In the genomic region with DNA sequence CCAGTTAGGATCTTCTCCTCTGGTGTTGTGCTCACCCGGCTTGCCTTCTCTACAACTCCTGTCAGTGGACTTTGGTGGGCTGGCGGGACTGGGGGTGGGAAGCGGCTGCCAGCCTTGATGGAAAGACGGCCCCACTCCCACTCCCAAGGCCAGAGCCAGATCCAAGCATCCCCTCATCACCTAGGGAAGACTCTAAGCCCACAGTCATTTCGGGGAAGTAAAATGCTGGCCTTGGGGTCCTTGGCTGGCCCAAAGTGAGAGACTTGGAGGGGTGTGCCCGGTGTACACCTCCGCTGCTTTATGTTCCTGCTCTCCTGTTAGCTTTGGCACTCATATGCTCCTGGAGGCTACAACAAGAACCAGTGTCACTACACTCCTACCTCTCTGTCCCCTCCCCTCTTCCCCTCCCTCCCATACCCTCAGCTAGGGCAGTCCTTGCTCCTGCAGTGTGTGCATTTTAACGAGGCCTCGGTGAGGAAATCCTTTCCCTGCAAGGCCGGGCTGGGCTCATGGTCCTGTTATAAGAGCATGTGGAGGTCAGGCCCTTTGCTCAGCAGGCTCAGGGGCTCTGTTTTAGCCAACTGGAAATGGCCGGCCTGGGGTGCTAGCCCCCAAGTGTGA, we compare ENCODE assay signal across 10 cellular contexts. TPM values are rescaled to one million over a fixed set of nuclear protein-coding genes. Genes with fewer than 3 reads are reported as not detected.
DNase-seq lines count a peak whose midpoint lies in the region; ATAC-seq and TF ChIP-seq lines count a peak whose summit lies in the region.
"Had no signal": no experiment of that assay in that cellular context is flagged by ENCODE, and none has a peak within 500 bp of the region (broad histone marks: within the 10 kb centered on the region; RNA-seq: fewer than 3 reads in every experiment).

No MANE protein-coding gene starts in this region.

- no peak for ATAC-seq in GM21526 (IDR thresholded peaks at IDR 0.05; ENCODE audit: low FRiP score, unreplicated experiment)
- ATAC-seq in GM21447 (IDR thresholded peaks at IDR 0.05; ENCODE audit: unreplicated experiment), result no peak
- ATAC-seq in GM21390 (IDR thresholded peaks at IDR 0.05; ENCODE audit: unreplicated experiment), result no peak
- ATAC-seq: esophagus mucosa; stimulated activated naive CD8-positive, alpha-beta T cell treated with anti-CD3 and anti-CD28 coated beads, Interleukin-15, Interleukin-2, amounts not matched to agents 100 U/mL and 50 U/mL, for 24 hours had no signal

- H3K27me3 Mint-ChIP-seq in endodermal cell (ENCODE audit: insufficient read depth), result peaks cover 97% of the 10 kb centered on the region

- TF ChIP-seq CTCF in endodermal cell (conservative IDR thresholded peaks at IDR 0.05) (no peak), sigmoid colon (IDR thresholded peaks at IDR 0.05) (no peak)

- H3K4me1 ChIP-seq in endodermal cell (ENCODE audit: control insufficient read depth, insufficient read depth, low read length) (peaks cover 2% of the 10 kb centered on the region), sigmoid colon (peaks cover 0 to 34% (median 18%) of the 10 kb centered on the region in 4 donors)

- 0 out of 2 replicates have a peak overlapping the region, but pooled peaks have one; percentile 20 for H3K4me3 ChIP-seq in MG63
- H3K4me3 ChIP-seq in endodermal cell (ENCODE audit: low read length), result no peak overlapping the region
- H3K4me3 ChIP-seq in sigmoid colon, result peak overlapping the region; percentile 48 to 85 (median 82)

- H3K27ac ChIP-seq in endodermal cell (ENCODE audit: low read depth, low read length) (no peak overlapping the region), sigmoid colon (peak overlapping the region in 3 of 4 donors; percentile 97 to 98 (median 98))

- H3K4me3 Mint-ChIP-seq in endodermal cell, result no peak overlapping the region

- no peak overlapping the region for H3K9ac ChIP-seq in endodermal cell (ENCODE audit: extremely low read depth, low read length, poor library complexity, severe bottlenecking)

- in situ Hi-C loops in G401 (cut with HindIII; ENCODE audit: low sequenced_read_pairs), result no loop called here

- peak; percentile 44 for DNase-seq in G401 (ENCODE audit: low spot score)
- peak; percentile 59 for DNase-seq in MG63
- peak; percentile 72 for DNase-seq in endodermal cell
- DNase-seq in sigmoid colon, result peak; percentile 87
- DNase-seq: stimulated activated naive CD8-positive, alpha-beta T cell treated with anti-CD3 and anti-CD28 coated beads, Interleukin-15, Interleukin-2, amounts not matched to agents 100 U/mL and 50 U/mL, for 24 hours had no signal

- peaks cover 10% of the 10 kb centered on the region for H3K4me1 Mint-ChIP-seq in endodermal cell

- H3K9me3 ChIP-seq in MG63 (no peaks in the 10 kb centered on the region), endodermal cell (ENCODE audit: control insufficient read depth, low read length) (peaks cover 11% of the 10 kb centered on the region), sigmoid colon (no peaks in the 10 kb centered on the region)

- no peak overlapping the region for H3K27ac Mint-ChIP-seq in endodermal cell

- intact Hi-C loops in sigmoid colon (cut with DNase I), result no loop called here

- 21 to 34% methylated on average over 7 to 11 of the region's 11 CpGs for WGBS in endodermal cell (ENCODE audit: insufficient coverage in 1 of 2, insufficient read length in 1 of 2), 2 experiments
- 9 to 59% methylated on average over 11 of the region's 11 CpGs for WGBS in sigmoid colon, 2 donors

- peaks cover 6% of the 10 kb centered on the region for H3K9me3 Mint-ChIP-seq in endodermal cell

- TF ChIP-seq POLR2A in sigmoid colon (IDR thresholded peaks at IDR 0.05), result peak; percentile 55 to 77

- H3K27me3 ChIP-seq in MG63 (no peaks in the 10 kb centered on the region), endodermal cell (ENCODE audit: control insufficient read depth, insufficient read depth, low read length, poor library complexity, severe bottlenecking) (peaks cover 100% of the 10 kb centered on the region), sigmoid colon (no peaks in the 10 kb centered on the region)

- no peaks in the 10 kb centered on the region for H3K36me3 Mint-ChIP-seq in endodermal cell (ENCODE audit: low read depth)

- H3K36me3 ChIP-seq in MG63 (peaks cover 25% of the 10 kb centered on the region), endodermal cell (ENCODE audit: control insufficient read depth, insufficient read depth, low read length) (no peaks in the 10 kb centered on the region), sigmoid colon (no peaks in the 10 kb centered on the region)

- no peak for TF ChIP-seq EP300 in sigmoid colon (IDR thresholded peaks at IDR 0.05)

RNA-seq across cellular contexts. Expression of a gene that starts 1.0 kb away (rescaled TPM):
- 10.3 and 23.0 TPM in 2 replicates for total RNA-seq in G401 (2014; rRNA removed; shearing (Covaris generic))
- total RNA-seq in MG63 (2014; rRNA removed; shearing (Covaris generic); ENCODE audit: low replicate concordance), result 18.0 and 26.7 TPM in 2 replicates
- not detected for total RNA-seq in endodermal cell
- polyA plus RNA-seq in endodermal cell (2013, experiment 1 of 2), result 12.7 TPM
- polyA plus RNA-seq in endodermal cell (2013, experiment 2 of 2), result 8.0 TPM
- total RNA-seq in sigmoid colon, result 10 to 100 TPM; 55.1 to 64.0 (median 59.5) TPM
- 10 to 100 TPM; 22.2 to 25.0 (median 22.8) TPM for polyA plus RNA-seq in sigmoid colon
- total RNA-seq: OCI-LY7 had no signal

RNA-seq across cellular contexts. Expression of a gene that starts 9.8 kb away (rescaled TPM):
- total RNA-seq in G401 (2014; rRNA removed; shearing (Covaris generic)), result 66.5 and 71.2 TPM in 2 replicates
- total RNA-seq in MG63 (2014; rRNA removed; shearing (Covaris generic); ENCODE audit: low replicate concordance), result 25.4 and 29.9 TPM in 2 replicates
- total RNA-seq in endodermal cell, result not detected
- polyA plus RNA-seq in endodermal cell (2013, experiment 1 of 2), result 23.9 TPM
- 14.3 TPM for polyA plus RNA-seq in endodermal cell (2013, experiment 2 of 2)
- total RNA-seq in sigmoid colon, result 10 to 100 TPM; 13.0 to 35.7 (median 18.2) TPM
- 10 to 100 TPM; 21.4 to 22.4 (median 21.6) TPM for polyA plus RNA-seq in sigmoid colon
- total RNA-seq: OCI-LY7 had no signal

RNA-seq across cellular contexts. Expression of a gene that starts 9.9 kb away (rescaled TPM):
- total RNA-seq in G401 (2014; rRNA removed; shearing (Covaris generic)), result 9.3 and 11.6 TPM in 2 replicates
- 3.2 and 3.7 TPM in 2 replicates for total RNA-seq in MG63 (2014; rRNA removed; shearing (Covaris generic); ENCODE audit: low replicate concordance)
- total RNA-seq in endodermal cell, result not detected
- 1.8 TPM for polyA plus RNA-seq in endodermal cell (2013, experiment 1 of 2)
- 1.4 TPM for polyA plus RNA-seq in endodermal cell (2013, experiment 2 of 2)
- 10 to 100 TPM; 18.7 to 25.0 (median 22.1) TPM for total RNA-seq in sigmoid colon
- 1 to 10 TPM; 3.0 to 6.0 (median 4.8) TPM for polyA plus RNA-seq in sigmoid colon
- total RNA-seq: esophagus mucosa, OCI-LY7 had no signal

RNA-seq across cellular contexts. Expression of a gene that starts 18.6 kb away (rescaled TPM):
- 4.4 and 7.1 TPM in 2 replicates for total RNA-seq in G401 (2014; rRNA removed; shearing (Covaris generic))
- total RNA-seq in MG63 (2014; rRNA removed; shearing (Covaris generic); ENCODE audit: low replicate concordance), result 0.95 and 1.7 TPM in 2 replicates
- not detected for total RNA-seq in endodermal cell
- 7.1 TPM for polyA plus RNA-seq in endodermal cell (2013, experiment 1 of 2)
- 2.9 TPM for polyA plus RNA-seq in endodermal cell (2013, experiment 2 of 2)
- 1 to 10 TPM; 4.7 to 9.1 (median 7.3) TPM for total RNA-seq in sigmoid colon
- 10 to 100 TPM; 18.0 to 23.9 (median 18.0) TPM for polyA plus RNA-seq in sigmoid colon

RNA-seq across cellular contexts. Expression of a gene that starts 22.7 kb away (rescaled TPM):
- 2.2 TPM in 1 of 2 replicates, not detected in the other for total RNA-seq in G401 (2014; rRNA removed; shearing (Covaris generic))
- total RNA-seq in MG63 (2014; rRNA removed; shearing (Covaris generic); ENCODE audit: low replicate concordance), result 4.3 TPM in 1 of 2 replicates, not detected in the other
- not detected for total RNA-seq in endodermal cell
- polyA plus RNA-seq in endodermal cell (2013, experiment 1 of 2), result 19.4 TPM
- polyA plus RNA-seq in endodermal cell (2013, experiment 2 of 2), result 15.9 TPM
- total RNA-seq in sigmoid colon, result 10 to 100 TPM in 2 of 4 donors, 1 to 10 TPM in 2; 4.9 to 20.8 (median 12.0) TPM
- polyA plus RNA-seq in sigmoid colon, result 10 to 100 TPM in 2 of 3 donors, 1 to 10 TPM in 1; 3.9 to 15.6 (median 10.3) TPM

Comparison
In these comparisons a context has a peak if more than half of its experiments do, and no peak if none do; other contexts are left out.
1. RNA of a gene that starts 1.0 kb away (total RNA-seq): 55.1 to 64.0 TPM in sigmoid colon, 18.0 to 26.7 TPM in MG63 and 10.3 to 23.0 TPM in G401; not detected in endodermal cell; every median in the first group is over 10 times any median in the second.
2. RNA of a gene that starts 9.8 kb away (total RNA-seq): 66.5 to 71.2 TPM in G401, 25.4 to 29.9 TPM in MG63 and 13.0 to 35.7 TPM in sigmoid colon; not detected in endodermal cell; every median in the first group is over 10 times any median in the second.
3. Peak in every context shown above with its lines, with median percentiles within 50 percentile points of each other: DNase-seq.